In genomic region chr17:3802461-3803307, GRCh38 we compare ENCODE assay signal across 1 cellular context.
TF ChIP-seq lines count a peak whose summit lies in the region.

No MANE protein-coding gene starts in this region.

TF ChIP-seq in HepG2, 621 proteins besides CTCF, POLR2A, EP300 and RAD21 (continued from another document):
- TF ChIP-seq ZNF18 (CRISPR knock-in tag; IDR thresholded peaks at IDR 0.05; ENCODE audit: insufficient replicate concordance): peak; percentile 16
- no peak for TF ChIP-seq DNMT1 (CRISPR knock-in tag; IDR thresholded peaks at IDR 0.05)
- TF ChIP-seq, protein P1, sequence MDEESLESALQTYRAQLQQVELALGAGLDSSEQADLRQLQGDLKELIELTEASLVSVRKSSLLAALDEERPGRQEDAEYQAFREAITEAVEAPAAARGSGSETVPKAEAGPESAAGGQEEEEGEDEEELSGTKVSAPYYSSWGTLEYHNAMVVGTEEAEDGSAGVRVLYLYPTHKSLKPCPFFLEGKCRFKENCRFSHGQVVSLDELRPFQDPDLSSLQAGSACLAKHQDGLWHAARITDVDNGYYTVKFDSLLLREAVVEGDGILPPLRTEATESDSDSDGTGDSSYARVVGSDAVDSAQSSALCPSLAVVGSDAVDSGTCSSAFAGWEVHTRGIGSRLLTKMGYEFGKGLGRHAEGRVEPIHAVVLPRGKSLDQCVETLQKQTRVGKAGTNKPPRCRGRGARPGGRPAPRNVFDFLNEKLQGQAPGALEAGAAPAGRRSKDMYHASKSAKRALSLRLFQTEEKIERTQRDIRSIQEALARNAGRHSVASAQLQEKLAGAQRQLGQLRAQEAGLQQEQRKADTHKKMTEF (CRISPR knock-in tag; IDR thresholded peaks at IDR 0.05): peak; percentile 98
- peak; percentile 45; the same call in 1 of the 2 replicates for TF ChIP-seq ATF3 (CRISPR knock-in tag; IDR thresholded peaks at IDR 0.05)
- TF ChIP-seq MAF1 (CRISPR knock-in tag; IDR thresholded peaks at IDR 0.05; ENCODE audit: borderline replicate concordance): no peak; the same call in 1 of the 2 replicates
- TF ChIP-seq ZNF850 (CRISPR knock-in tag; conservative IDR thresholded peaks at IDR 0.05): no peak
- TF ChIP-seq NFRKB (IDR thresholded peaks at IDR 0.05): no peak
- TF ChIP-seq ATF5 (CRISPR knock-in tag; IDR thresholded peaks at IDR 0.05; ENCODE audit: low read depth): no peak
- peak; percentile 99 for TF ChIP-seq ZNF430 (CRISPR knock-in tag; IDR thresholded peaks at IDR 0.05)
- TF ChIP-seq ZNF567 (CRISPR knock-in tag; IDR thresholded peaks at IDR 0.05; ENCODE audit: borderline replicate concordance): no peak
- TF ChIP-seq ZNF143 (CRISPR knock-in tag; IDR thresholded peaks at IDR 0.05): no peak
- no peak for TF ChIP-seq ZNF235 (CRISPR knock-in tag; IDR thresholded peaks at IDR 0.05; ENCODE audit: borderline replicate concordance)
- TF ChIP-seq ZNF224 (CRISPR knock-in tag; IDR thresholded peaks at IDR 0.05): no peak
- TF ChIP-seq MIER2 (CRISPR knock-in tag; IDR thresholded peaks at IDR 0.05): peak; percentile 81; the same call in 1 of the 2 replicates
- TF ChIP-seq JUND (CRISPR knock-in tag; IDR thresholded peaks at IDR 0.05): peak; percentile 73
- peak; percentile 97 for TF ChIP-seq AHR (CRISPR knock-in tag; IDR thresholded peaks at IDR 0.05)
- TF ChIP-seq DMAP1 (CRISPR knock-in tag; IDR thresholded peaks at IDR 0.05): peak; percentile 89
- TF ChIP-seq, protein P2, sequence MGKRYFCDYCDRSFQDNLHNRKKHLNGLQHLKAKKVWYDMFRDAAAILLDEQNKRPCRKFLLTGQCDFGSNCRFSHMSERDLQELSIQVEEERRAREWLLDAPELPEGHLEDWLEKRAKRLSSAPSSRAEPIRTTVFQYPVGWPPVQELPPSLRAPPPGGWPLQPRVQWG (CRISPR knock-in tag; IDR thresholded peaks at IDR 0.05; ENCODE audit: borderline replicate concordance, low read depth): no peak
- TF ChIP-seq SRSF1 (optimal IDR thresholded peaks at IDR 0.05; ENCODE audit: low read depth, low read length): peak; percentile 51
- no peak for TF ChIP-seq ZNF776 (CRISPR knock-in tag; IDR thresholded peaks at IDR 0.05)
- TF ChIP-seq TP53 (CRISPR knock-in tag; conservative IDR thresholded peaks at IDR 0.05): 0 out of 2 replicates have a peak, but pooled peaks have one; percentile 62
- TF ChIP-seq ZFX (CRISPR knock-in tag; IDR thresholded peaks at IDR 0.05; ENCODE audit: low read depth): peak; percentile 94
- TF ChIP-seq SRSF4 (IDR thresholded peaks at IDR 0.05; ENCODE audit: low read depth, low read length, poor library complexity, severe bottlenecking): no peak
- TF ChIP-seq ZNF556 (CRISPR knock-in tag; IDR thresholded peaks at IDR 0.05; ENCODE audit: borderline replicate concordance): peak; percentile 91; the same call in 1 of the 2 replicates
- no peak for TF ChIP-seq ZFYVE20 (CRISPR knock-in tag; IDR thresholded peaks at IDR 0.05; ENCODE audit: borderline replicate concordance, low read depth)
- no peak for TF ChIP-seq ZNF83 (CRISPR knock-in tag; IDR thresholded peaks at IDR 0.05; ENCODE audit: borderline replicate concordance)
- TF ChIP-seq ZEB1 (IDR thresholded peaks at IDR 0.05; ENCODE audit: insufficient replicate concordance, low read depth): peak; percentile 80
- TF ChIP-seq ZNF232 (CRISPR knock-in tag; IDR thresholded peaks at IDR 0.05; ENCODE audit: borderline replicate concordance): peak; percentile 68; the same call in 1 of the 2 replicates
- no peak for TF ChIP-seq ZFP62 (CRISPR knock-in tag; IDR thresholded peaks at IDR 0.05)
- TF ChIP-seq KDM5A (IDR thresholded peaks at IDR 0.05; ENCODE audit: borderline replicate concordance, low read length): no peak
- TF ChIP-seq SP5 (CRISPR knock-in tag; IDR thresholded peaks at IDR 0.05; ENCODE audit: borderline replicate concordance, low read depth): peak; percentile 68; the same call in 1 of the 2 replicates
- TF ChIP-seq ZNF30 (CRISPR knock-in tag; IDR thresholded peaks at IDR 0.05): no peak
- 0 out of 2 replicates have a peak, but pooled peaks have one; percentile 46 for TF ChIP-seq SIN3A (IDR thresholded peaks at IDR 0.05; ENCODE audit: borderline replicate concordance, low read depth, low read length)
- TF ChIP-seq ZBTB14 (CRISPR knock-in tag; IDR thresholded peaks at IDR 0.05): no peak
- TF ChIP-seq ZNF550 (CRISPR knock-in tag; IDR thresholded peaks at IDR 0.05; ENCODE audit: borderline replicate concordance): no peak
- TF ChIP-seq ERF (CRISPR knock-in tag; IDR thresholded peaks at IDR 0.05): peak; percentile 96
- TF ChIP-seq IRF9 (CRISPR knock-in tag; IDR thresholded peaks at IDR 0.05; ENCODE audit: borderline replicate concordance): peak; percentile 55; the same call in 1 of the 2 replicates
- TF ChIP-seq ZNF3 (CRISPR knock-in tag; IDR thresholded peaks at IDR 0.05): peak; percentile 22; the same call in 1 of the 2 replicates
- TF ChIP-seq NR2F2 (IDR thresholded peaks at IDR 0.05; ENCODE audit: borderline replicate concordance, low read depth): peak; percentile 89
- TF ChIP-seq ZNF343 (CRISPR knock-in tag; IDR thresholded peaks at IDR 0.05): no peak
- TF ChIP-seq CHD2 (IDR thresholded peaks at IDR 0.05; ENCODE audit: low read depth, low read length): peak; percentile 7; the same call in 1 of the 2 replicates
- TF ChIP-seq, protein P3, sequence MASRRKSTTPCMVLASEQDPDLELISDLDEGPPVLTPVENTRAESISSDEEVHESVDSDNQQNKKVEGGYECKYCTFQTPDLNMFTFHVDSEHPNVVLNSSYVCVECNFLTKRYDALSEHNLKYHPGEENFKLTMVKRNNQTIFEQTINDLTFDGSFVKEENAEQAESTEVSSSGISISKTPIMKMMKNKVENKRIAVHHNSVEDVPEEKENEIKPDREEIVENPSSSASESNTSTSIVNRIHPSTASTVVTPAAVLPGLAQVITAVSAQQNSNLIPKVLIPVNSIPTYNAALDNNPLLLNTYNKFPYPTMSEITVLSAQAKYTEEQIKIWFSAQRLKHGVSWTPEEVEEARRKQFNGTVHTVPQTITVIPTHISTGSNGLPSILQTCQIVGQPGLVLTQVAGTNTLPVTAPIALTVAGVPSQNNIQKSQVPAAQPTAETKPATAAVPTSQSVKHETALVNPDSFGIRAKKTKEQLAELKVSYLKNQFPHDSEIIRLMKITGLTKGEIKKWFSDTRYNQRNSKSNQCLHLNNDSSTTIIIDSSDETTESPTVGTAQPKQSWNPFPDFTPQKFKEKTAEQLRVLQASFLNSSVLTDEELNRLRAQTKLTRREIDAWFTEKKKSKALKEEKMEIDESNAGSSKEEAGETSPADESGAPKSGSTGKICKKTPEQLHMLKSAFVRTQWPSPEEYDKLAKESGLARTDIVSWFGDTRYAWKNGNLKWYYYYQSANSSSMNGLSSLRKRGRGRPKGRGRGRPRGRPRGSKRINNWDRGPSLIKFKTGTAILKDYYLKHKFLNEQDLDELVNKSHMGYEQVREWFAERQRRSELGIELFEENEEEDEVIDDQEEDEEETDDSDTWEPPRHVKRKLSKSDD (CRISPR knock-in tag; IDR thresholded peaks at IDR 0.05; ENCODE audit: low read depth): peak; percentile 85; the same call in 1 of the 2 replicates
- TF ChIP-seq ZNF160 (CRISPR knock-in tag; IDR thresholded peaks at IDR 0.05): no peak
- TF ChIP-seq ZNF17 (CRISPR knock-in tag; IDR thresholded peaks at IDR 0.05): no peak
- peak; percentile 82 for TF ChIP-seq U2AF1 (optimal IDR thresholded peaks at IDR 0.05; ENCODE audit: low read depth, low read length)
- no peak for TF ChIP-seq DZIP1 (CRISPR knock-in tag; IDR thresholded peaks at IDR 0.05)
- peak; percentile 20; the same call in 1 of the 2 replicates for TF ChIP-seq ZNF709 (CRISPR knock-in tag; IDR thresholded peaks at IDR 0.05)
TF ChIP-seq in HepG2: peak in this region for 300.
